In the genomic region with DNA sequence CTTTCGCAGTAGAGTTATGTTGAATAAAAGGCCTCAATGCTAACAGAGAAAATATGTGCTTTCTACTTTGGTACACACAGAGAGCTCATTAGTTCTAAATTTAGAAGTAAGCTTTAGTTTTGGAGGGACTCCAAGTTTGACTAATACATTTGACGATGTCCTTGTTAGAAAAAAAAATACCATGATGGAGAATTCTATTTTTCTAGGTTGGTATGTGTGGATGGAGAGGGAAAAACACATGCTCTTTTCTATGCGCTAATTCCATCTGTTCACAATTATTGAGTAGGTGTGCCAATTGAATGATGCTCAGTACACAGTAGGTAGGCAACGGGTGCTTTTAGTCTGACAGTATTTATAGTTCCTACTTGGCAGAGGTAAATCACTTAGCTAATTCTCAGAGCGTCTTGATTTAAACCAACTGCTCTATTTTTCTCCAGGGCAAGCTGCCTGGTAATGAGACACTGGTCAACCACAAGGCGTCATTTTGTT, we compare ENCODE assay signal across 11 cellular contexts.
DNase-seq lines count a peak whose midpoint lies in the region; ATAC-seq and TF ChIP-seq lines count a peak whose summit lies in the region.
"Had no signal": no experiment of that assay in that cellular context is flagged by ENCODE, and none has a peak within 500 bp of the region (broad histone marks: within the 10 kb centered on the region; RNA-seq: fewer than 3 reads in every experiment).

No MANE protein-coding gene starts in this region.

- peak; percentile 94 for DNase-seq in HCEC 1CT
- no peak for DNase-seq in ascending aorta (ENCODE audit: low spot score in 2 of 2)
- no peak for DNase-seq in left cardiac atrium
- no peak for DNase-seq in spleen
- no peak for DNase-seq in activated effector memory CD4-positive, alpha-beta T cell treated with anti-CD3 and anti-CD28 coated beads, Interleukin-2, amount 50 U/mL, for 16 hours
- no peak for DNase-seq in NCI-H1436 (lab: John Stamatoyannopoulos, UW)
- DNase-seq in colonic mucosa, result no peak
- DNase-seq: activated CD4-positive, alpha-beta T cell treated with anti-CD3 and anti-CD28 coated beads for 36 hours; NCI-H1694 treated with DMSO at 0.1 percent for 48 hours; stimulated activated CD4-positive, alpha-beta T cell treated with anti-CD3 and anti-CD28 coated beads, Interleukin-15, amount 100 ng/mL, for 24 hours had no signal

- TF ChIP-seq CTCF in ascending aorta (IDR thresholded peaks at IDR 0.05) (no peak), spleen (IDR thresholded peaks at IDR 0.05 in 8 of 11, conservative IDR thresholded peaks at IDR 0.05 in 3 of 11) (no peak), colonic mucosa (IDR thresholded peaks at IDR 0.05) (no peak)

- H3K27ac ChIP-seq in ascending aorta, result peak overlapping the region; percentile 93 to 95
- peak overlapping the region in 7 of 8 donors; percentile 4 to 66 (median 50) for H3K27ac ChIP-seq in spleen
- H3K27ac ChIP-seq in colonic mucosa, result no peak overlapping the region

- no peaks in the 10 kb centered on the region for H3K36me3 ChIP-seq in ascending aorta
- H3K36me3 ChIP-seq in spleen, result no peaks in the 10 kb centered on the region
- no peaks in the 10 kb centered on the region for H3K36me3 ChIP-seq in colonic mucosa

- peak; percentile 68 to 81 for ATAC-seq in left cardiac atrium
- no peak for ATAC-seq in GM21529 (IDR thresholded peaks at IDR 0.05; ENCODE audit: unreplicated experiment)
- ATAC-seq: activated CD4-positive, alpha-beta T cell treated with anti-CD3 and anti-CD28 coated beads for 36 hours had no signal

- TF ChIP-seq POLR2A in spleen (IDR thresholded peaks at IDR 0.05), result no peak

- no peak overlapping the region for H3K9ac ChIP-seq in colonic mucosa (ENCODE audit: low read depth in 2 of 2, low read length in 2 of 2)

- intact Hi-C loops in ascending aorta (cut with DNase I) (loop anchor here (1.0 to 5.0 kb wide), 4 partner anchors 146 to 268 kb away; no protein-coding TSS in a partner anchor), left cardiac atrium (cut with DNase I) (no loop called here), spleen (cut with DNase I; ENCODE audit: low total_unique reads) (no loop called here), colonic mucosa (cut with DNase I) (no loop called here)

- H3K4me3 ChIP-seq in ascending aorta, result no peak overlapping the region
- H3K4me3 ChIP-seq in spleen, result no peak overlapping the region
- H3K4me3 ChIP-seq in colonic mucosa, result no peak overlapping the region

- H3K27me3 ChIP-seq in ascending aorta, result no peaks in the 10 kb centered on the region
- no peaks in the 10 kb centered on the region for H3K27me3 ChIP-seq in spleen (replicated peaks in 1 of 7)
- no peaks in the 10 kb centered on the region for H3K27me3 ChIP-seq in colonic mucosa

- 66 to 75% (median 71%) methylated on average over 6 of the region's 6 CpGs for WGBS in spleen, 5 donors

- H3K9me3 ChIP-seq in ascending aorta, result no peaks in the 10 kb centered on the region
- no peaks in the 10 kb centered on the region for H3K9me3 ChIP-seq in spleen
- H3K9me3 ChIP-seq in colonic mucosa, result no peaks in the 10 kb centered on the region

- peaks cover 8 to 20% of the 10 kb centered on the region in 2 donors for H3K4me1 ChIP-seq in ascending aorta
- H3K4me1 ChIP-seq in spleen, result no peaks in the 10 kb centered on the region
- no peaks in the 10 kb centered on the region for H3K4me1 ChIP-seq in colonic mucosa
